9 cellular contexts compared by ENCODE assay signal in the genomic region with DNA sequence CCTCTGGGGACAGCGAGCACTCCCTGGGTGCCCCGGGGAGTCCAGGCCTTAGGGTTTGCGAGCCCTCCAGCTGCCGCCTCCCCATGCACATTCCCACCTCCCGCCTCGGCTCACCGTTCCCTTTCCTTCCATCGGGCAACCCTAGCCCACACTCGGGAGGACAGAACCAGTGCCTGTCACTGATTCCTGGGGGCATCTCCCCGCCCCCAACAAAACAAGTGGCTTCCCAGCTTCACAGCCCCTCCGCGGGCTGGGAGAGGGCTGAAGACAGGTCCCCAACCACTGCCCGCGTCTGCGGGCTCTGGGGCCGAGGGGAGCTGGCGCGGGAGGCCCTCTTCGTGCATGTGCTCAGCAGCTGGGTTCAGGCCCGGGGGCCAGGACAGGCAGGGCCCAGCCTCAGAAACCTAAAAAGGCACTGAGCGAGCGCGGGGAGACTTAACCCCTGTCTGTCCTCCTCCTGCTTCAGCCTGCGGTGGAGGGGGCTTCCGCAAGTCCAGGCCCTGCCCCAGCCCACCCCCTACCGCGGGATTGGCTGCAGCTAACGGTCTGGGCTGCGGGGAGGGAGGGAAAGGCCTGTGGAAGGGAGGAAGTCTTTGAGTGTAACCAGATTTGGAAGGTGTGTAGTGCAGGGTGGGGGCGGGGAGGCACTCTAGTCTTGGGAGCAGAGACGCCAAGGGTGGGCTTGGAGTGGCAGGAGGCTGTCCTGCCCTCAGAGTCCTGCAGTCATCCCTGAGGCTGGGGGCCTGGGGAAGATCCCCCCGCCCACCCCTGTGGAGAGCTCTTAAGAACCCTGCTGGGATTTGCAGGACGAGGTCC. TPM values are rescaled to one million over a fixed set of nuclear protein-coding genes. Genes with fewer than 3 reads are reported as not detected.
DNase-seq lines count a peak whose midpoint lies in the region; ATAC-seq lines count a peak whose summit lies in the region.
"Had no signal": no experiment of that assay in that cellular context is flagged by ENCODE, and none has a peak within 500 bp of the region (broad histone marks: within the 10 kb centered on the region; RNA-seq: fewer than 3 reads in every experiment).

No MANE protein-coding gene starts in this region.

- H3K27ac Mint-ChIP-seq in naive thymus-derived CD4-positive, alpha-beta T cell: no peak overlapping the region

- H3K36me3 Mint-ChIP-seq in naive thymus-derived CD4-positive, alpha-beta T cell: no peaks in the 10 kb centered on the region

- CTCF ChIA-PET in naive thymus-derived CD4-positive, alpha-beta T cell (lab: Charles Lee): interaction anchor here (0.5 kb wide), 1 partner anchor 464 kb away, joined by 3 read pairs; no protein-coding TSS in a partner anchor

- H3K27me3 Mint-ChIP-seq in naive thymus-derived CD4-positive, alpha-beta T cell: peaks cover 25 to 64% (median 28%) of the 10 kb centered on the region in 5 donors

- no peaks in the 10 kb centered on the region for H3K36me3 ChIP-seq in esophagus (ENCODE audit: control insufficient read depth in 2 of 2, insufficient read depth in 2 of 2, low read length in 1 of 2)
- no peaks in the 10 kb centered on the region for H3K36me3 ChIP-seq in naive thymus-derived CD4-positive, alpha-beta T cell (ENCODE audit: control insufficient read depth in 2 of 3, insufficient read depth in 3 of 3, low read length in 3 of 3)

- H3K27ac ChIP-seq in esophagus (ENCODE audit: low read depth in 2 of 2, low read length in 1 of 2): peak overlapping the region; percentile 74 to 88
- H3K27ac ChIP-seq in naive thymus-derived CD4-positive, alpha-beta T cell (ENCODE audit: low read depth, low read length): no peak overlapping the region

- peak; percentile 11 for ATAC-seq in naive thymus-derived CD4-positive, alpha-beta T cell
- ATAC-seq in HG02981 (IDR thresholded peaks at IDR 0.05; ENCODE audit: unreplicated experiment): no peak

- peak; percentile 90 for DNase-seq in ELF-1 (ENCODE audit: low read depth, low spot score)
- peak; percentile 90 for DNase-seq in NCI-H82 treated with DMSO at 0.1 percent for 48 hours (lab: John Stamatoyannopoulos, UW; ENCODE audit: unreplicated experiment)
- peak in 2 of 9 donors; percentile 15 to 25 for DNase-seq in naive thymus-derived CD4-positive, alpha-beta T cell
- DNase-seq in pons (ENCODE audit: low spot score): no peak
- no peak for DNase-seq in GM19240 (ENCODE audit: insufficient read length, low spot score)
- no peak for DNase-seq in SHP77 (lab: John Stamatoyannopoulos, UW)

- H3K27me3 ChIP-seq in esophagus (ENCODE audit: control insufficient read depth in 1 of 2, insufficient read depth in 2 of 2, low read length in 2 of 2): peaks cover 0 to 4% of the 10 kb centered on the region in 2 donors
- peaks cover 3 to 15% of the 10 kb centered on the region in 2 donors for H3K27me3 ChIP-seq in naive thymus-derived CD4-positive, alpha-beta T cell (ENCODE audit: control insufficient read depth in 2 of 2, insufficient read depth in 2 of 2, low read length in 2 of 2)

- peaks cover 5 to 23% of the 10 kb centered on the region in 2 donors for H3K4me1 ChIP-seq in esophagus (ENCODE audit: control insufficient read depth in 2 of 2, insufficient read depth in 2 of 2, low read length in 1 of 2)
- peaks cover 0 to 9% of the 10 kb centered on the region in 2 donors for H3K4me1 ChIP-seq in naive thymus-derived CD4-positive, alpha-beta T cell (ENCODE audit: control insufficient read depth in 2 of 2, insufficient read depth in 2 of 2, low read length in 2 of 2)

- WGBS in esophagus, 2 donors: 18 to 27% methylated on average over 32 to 33 of the region's 33 CpGs

- H3K9me3 Mint-ChIP-seq in naive thymus-derived CD4-positive, alpha-beta T cell: no peaks in the 10 kb centered on the region

- H3K9me3 ChIP-seq in esophagus (ENCODE audit: control insufficient read depth in 2 of 2, insufficient read depth in 1 of 2, low read depth in 1 of 2, low read length in 1 of 2): no peaks in the 10 kb centered on the region
- no peaks in the 10 kb centered on the region for H3K9me3 ChIP-seq in naive thymus-derived CD4-positive, alpha-beta T cell (ENCODE audit: control insufficient read depth in 2 of 3, low read length in 3 of 3)

- POLR2A ChIA-PET in naive thymus-derived CD4-positive, alpha-beta T cell (lab: Charles Lee): interaction anchor here (1.1 kb wide), 1 partner anchor 92 kb away, joined by 4 read pairs; a partner anchor contains a TSS

- peaks cover 5 to 18% (median 13%) of the 10 kb centered on the region in 7 donors for H3K4me1 Mint-ChIP-seq in naive thymus-derived CD4-positive, alpha-beta T cell

- intact Hi-C loops in naive thymus-derived CD4-positive, alpha-beta T cell (cut with micrococcal nuclease): no loop called here

- H3K4me3 Mint-ChIP-seq in naive thymus-derived CD4-positive, alpha-beta T cell: peak overlapping the region in 9 of 10 donors; percentile 52 to 86 (median 76)

- H3K4me3 ChIP-seq in esophagus (ENCODE audit: low read depth in 1 of 2, low read length in 2 of 2): peak overlapping the region; percentile 2 to 32
- no peak overlapping the region for H3K4me3 ChIP-seq in naive thymus-derived CD4-positive, alpha-beta T cell (ENCODE audit: low read length)

RNA-seq across cellular contexts. Expression of a gene that starts 1.2 kb away (rescaled TPM):
- polyA plus RNA-seq in esophagus: 1 to 10 TPM; 3.1 to 7.7 TPM
- under 1 TPM in 2 of 5 experiments, not detected in 3; 0.05 to 0.19 TPM for total RNA-seq in naive thymus-derived CD4-positive, alpha-beta T cell
- not detected for polyA plus RNA-seq in naive thymus-derived CD4-positive, alpha-beta T cell

RNA-seq across cellular contexts. Expression of a gene that starts 31.3 kb away (rescaled TPM):
- 100 to 1,000 TPM; 260 to 273 TPM for polyA plus RNA-seq in esophagus
- total RNA-seq in naive thymus-derived CD4-positive, alpha-beta T cell: 100 to 1,000 TPM in 2 of 5 experiments, 10 to 100 TPM in 3; 58.4 to 116 (median 79.1) TPM
- polyA plus RNA-seq in naive thymus-derived CD4-positive, alpha-beta T cell: 100 to 1,000 TPM; 339 to 340 TPM

RNA-seq across cellular contexts. Expression of a gene that starts 39.6 kb away (rescaled TPM):
- 1 to 10 TPM; 1.4 to 1.9 TPM for polyA plus RNA-seq in esophagus
- total RNA-seq in naive thymus-derived CD4-positive, alpha-beta T cell: 10 to 100 TPM in 1 of 5 experiments, 1 to 10 TPM in 4; 6.7 to 14.0 (median 9.6) TPM
- 1 to 10 TPM in 1 of 2 donors, under 1 TPM in 1; 0.70 to 1.6 TPM for polyA plus RNA-seq in naive thymus-derived CD4-positive, alpha-beta T cell

RNA-seq across cellular contexts. Expression of a gene that starts 55.8 kb away (rescaled TPM):
- not detected for polyA plus RNA-seq in esophagus
- total RNA-seq in naive thymus-derived CD4-positive, alpha-beta T cell: not detected
- not detected for polyA plus RNA-seq in naive thymus-derived CD4-positive, alpha-beta T cell
- total RNA-seq: liver had no signal

Comparison
In these comparisons a context has a peak if more than half of its experiments do, and no peak if none do; other contexts are left out.
1. DNase-seq: peak in ELF-1 (single experiment) and NCI-H82 treated with DMSO at 0.1 percent for 48 hours (single experiment); none in pons (single experiment), GM19240 (single experiment) and SHP77 (0 of 2).
2. RNA of a gene that starts 1.2 kb away (polyA plus RNA-seq): 3.1 to 7.7 TPM in esophagus; not detected in naive thymus-derived CD4-positive, alpha-beta T cell; every median in the first group is over 4 times any median in the second.